18 cellular contexts compared by ENCODE assay signal in genomic region chr2:204203704-204204103, GRCh38.
"Had no signal": no experiment of that assay in that cellular context is flagged by ENCODE, and none has a peak within 500 bp of the region (broad histone marks: within the 10 kb centered on the region; RNA-seq: fewer than 3 reads in every experiment).

No MANE protein-coding gene starts in this region.

- H3K4me1 ChIP-seq: left lung, spleen, uterus had no signal

- H3K36me3 ChIP-seq: brain microvascular endothelial cell, left lung, spleen, uterus had no signal

- H3K27ac ChIP-seq: brain microvascular endothelial cell, left lung, spleen, uterus had no signal

- H3K27me3 ChIP-seq: brain microvascular endothelial cell, left lung, uterus had no signal

- ATAC-seq: left lung had no signal

- H3K4me3 ChIP-seq: left lung, lung, spleen, uterus had no signal

- DNase-seq: activated B cell treated with CpG ODN at 0.5 μM for 24 hours; activated CD4-positive, alpha-beta memory T cell treated with anti-CD3 and anti-CD28 coated beads for 36 hours; activated CD4-positive, alpha-beta T cell treated with anti-CD3 and anti-CD28 coated beads for 48 hours; activated gamma-delta T cell; activated T-cell treated with anti-CD3 and anti-CD28 coated beads for 4 hours; anterior cingulate cortex; brain microvascular endothelial cell; caudate nucleus; foreskin melanocyte; immature natural killer cell; left lung; natural killer cell; spleen; stimulated activated CD4-positive, alpha-beta T cell treated with anti-CD3 and anti-CD28 coated beads, Interleukin-4, amount 100 ng/mL, for 24 hours; stimulated activated naive CD4-positive, alpha-beta T cell treated with Interleukin-2 at 50 U/mL for 16 hours; T1000; uterus had no signal

- H3K9me3 ChIP-seq: left lung, spleen, uterus had no signal
